9 cellular contexts compared by ENCODE assay signal in genomic region chr17:40095944-40096791, GRCh38. TPM values are rescaled to one million over a fixed set of nuclear protein-coding genes. Genes with fewer than 3 reads are reported as not detected.
DNase-seq lines count a peak whose midpoint lies in the region; ATAC-seq and TF ChIP-seq lines count a peak whose summit lies in the region.
"Had no signal": no experiment of that assay in that cellular context is flagged by ENCODE, and none has a peak within 500 bp of the region (broad histone marks: within the 10 kb centered on the region; RNA-seq: fewer than 3 reads in every experiment).

No MANE protein-coding gene starts in this region.

- DNase-seq in A172 (ENCODE audit: low spot score) (peak; percentile 46), right lobe of liver (peak in 1 of 3 donors; percentile 52), iPS-NIHi7 (ENCODE audit: extremely low spot score) (no peak), SIG-M5 treated with dmso at 0.1 percent for 504 hours (lab: John Stamatoyannopoulos, UW; ENCODE audit: unreplicated experiment) (no peak)
- peak; percentile 89 to 90 for DNase-seq in activated T-cell treated with anti-CD3 and anti-CD28 coated beads, Interleukin-2, amount 50 U/mL, for 72 hours
- peak; percentile 42 to 48 for DNase-seq in stimulated activated CD8-positive, alpha-beta memory T cell treated with anti-CD3 and anti-CD28 coated beads, Interleukin-7, amount 100 ng/mL, for 1 hour (ENCODE audit: low read depth in 2 of 2)

- WGBS in right lobe of liver (ENCODE audit: insufficient coverage, low coverage, low lambda C conversion rate, missing lambda C conversion rate), result 48% methylated on average over 9 of the region's 23 CpGs

- no peak overlapping the region for H3K4me3 ChIP-seq in right lobe of liver
- H3K4me3 ChIP-seq: cardiac muscle cell had no signal

- peak; percentile 48 for ATAC-seq in GM19452 (IDR thresholded peaks at IDR 0.05; ENCODE audit: unreplicated experiment)
- peak; percentile 39 for ATAC-seq in HG03575 (IDR thresholded peaks at IDR 0.05; ENCODE audit: extremely low read depth, insufficient number of reproducible peaks, low FRiP score, unreplicated experiment)
- ATAC-seq in activated T-cell treated with anti-CD3 and anti-CD28 coated beads, Interleukin-2, amount 50 U/mL, for 72 hours (replicated peaks in 1 of 2), result peak; percentile 81
- no peak for ATAC-seq in right lobe of liver

- H3K27me3 ChIP-seq in right lobe of liver, result no peaks in the 10 kb centered on the region
- H3K27me3 ChIP-seq: cardiac muscle cell had no signal

- H3K4me1 ChIP-seq in right lobe of liver, result peaks cover 2 to 42% (median 23%) of the 10 kb centered on the region in 4 donors

- H3K4me1 Mint-ChIP-seq in activated T-cell treated with anti-CD3 and anti-CD28 coated beads, Interleukin-2, amount 50 U/mL, for 72 hours (ENCODE audit: low read depth), result peaks cover 73% of the 10 kb centered on the region

- no peaks in the 10 kb centered on the region for H3K9me3 ChIP-seq in right lobe of liver

- TF ChIP-seq POLR2A in right lobe of liver (IDR thresholded peaks at IDR 0.05), result no peak

- H3K36me3 ChIP-seq in right lobe of liver, result peaks cover 0 to 49% (median 29%) of the 10 kb centered on the region in 4 donors

- no peaks in the 10 kb centered on the region for H3K9me3 Mint-ChIP-seq in activated T-cell treated with anti-CD3 and anti-CD28 coated beads, Interleukin-2, amount 50 U/mL, for 72 hours

- H3K27ac Mint-ChIP-seq in activated T-cell treated with anti-CD3 and anti-CD28 coated beads, Interleukin-2, amount 50 U/mL, for 72 hours, result peak overlapping the region; percentile 87

- no peaks in the 10 kb centered on the region for H3K27me3 Mint-ChIP-seq in activated T-cell treated with anti-CD3 and anti-CD28 coated beads, Interleukin-2, amount 50 U/mL, for 72 hours (ENCODE audit: low read depth)

- peak overlapping the region; percentile 90 to 95 (median 93) for H3K27ac ChIP-seq in right lobe of liver
- H3K27ac ChIP-seq: cardiac muscle cell had no signal

- intact Hi-C loops in right lobe of liver (cut with DNase I), result no loop called here

- TF ChIP-seq CTCF in right lobe of liver (IDR thresholded peaks at IDR 0.05), result no peak

- peaks cover 3 to 9% of the 10 kb centered on the region in 2 donors for H3K36me3 Mint-ChIP-seq in activated T-cell treated with anti-CD3 and anti-CD28 coated beads, Interleukin-2, amount 50 U/mL, for 72 hours (ENCODE audit: insufficient read depth in 2 of 2)

- peak overlapping the region; percentile 85 to 92 for H3K4me3 Mint-ChIP-seq in activated T-cell treated with anti-CD3 and anti-CD28 coated beads, Interleukin-2, amount 50 U/mL, for 72 hours

RNA-seq across cellular contexts. Expression of gene NR1D1, which starts 4.2 kb away (rescaled TPM):
- total RNA-seq in A172 (2014; rRNA removed; shearing (Covaris generic)), result 1.1 and 2.2 TPM in 2 replicates
- total RNA-seq in activated T-cell treated with anti-CD3 and anti-CD28 coated beads, Interleukin-2, amount 50 U/mL, for 72 hours, result 1 to 10 TPM; 4.5 to 6.3 TPM
- 10 to 100 TPM in 4 of 6 experiments, 1 to 10 TPM in 2; 6.9 to 29.8 (median 16.0) TPM for total RNA-seq in right lobe of liver

RNA-seq across cellular contexts. Expression of gene MSL1, which starts 25.6 kb away (rescaled TPM):
- total RNA-seq in A172 (2014; rRNA removed; shearing (Covaris generic)), result 61.3 and 64.3 TPM in 2 replicates
- 100 to 1,000 TPM; 115 to 121 TPM for total RNA-seq in activated T-cell treated with anti-CD3 and anti-CD28 coated beads, Interleukin-2, amount 50 U/mL, for 72 hours
- 10 to 100 TPM; 31.1 to 43.8 (median 36.0) TPM for total RNA-seq in right lobe of liver

RNA-seq across cellular contexts. Expression of gene THRA, which starts 33.4 kb away (rescaled TPM):
- 14.5 and 17.8 TPM in 2 replicates for total RNA-seq in A172 (2014; rRNA removed; shearing (Covaris generic))
- 10 to 100 TPM; 12.2 to 14.7 TPM for total RNA-seq in activated T-cell treated with anti-CD3 and anti-CD28 coated beads, Interleukin-2, amount 50 U/mL, for 72 hours
- total RNA-seq in right lobe of liver, result 1 to 10 TPM; 3.7 to 9.4 (median 7.7) TPM

RNA-seq across cellular contexts. Expression of gene MED24, which starts 42.0 kb away (rescaled TPM):
- 46.5 and 67.3 TPM in 2 replicates for total RNA-seq in A172 (2014; rRNA removed; shearing (Covaris generic))
- 10 to 100 TPM; 82.6 to 97.0 TPM for total RNA-seq in activated T-cell treated with anti-CD3 and anti-CD28 coated beads, Interleukin-2, amount 50 U/mL, for 72 hours
- 10 to 100 TPM; 29.0 to 38.2 (median 35.9) TPM for total RNA-seq in right lobe of liver

RNA-seq across cellular contexts. Expression of gene CASC3, which starts 44.2 kb away (rescaled TPM):
- total RNA-seq in A172 (2014; rRNA removed; shearing (Covaris generic)), result 44.5 and 50.1 TPM in 2 replicates
- 100 to 1,000 TPM; 106 to 144 TPM for total RNA-seq in activated T-cell treated with anti-CD3 and anti-CD28 coated beads, Interleukin-2, amount 50 U/mL, for 72 hours
- total RNA-seq in right lobe of liver, result 10 to 100 TPM; 19.6 to 31.5 (median 25.9) TPM

Comparison
In these comparisons a context has a peak if more than half of its experiments do, and no peak if none do; other contexts are left out.
1. DNase-seq: peak in A172 (single experiment), activated T-cell treated with anti-CD3 and anti-CD28 coated beads, Interleukin-2, amount 50 U/mL, for 72 hours (2 of 2) and stimulated activated CD8-positive, alpha-beta memory T cell treated with anti-CD3 and anti-CD28 coated beads, Interleukin-7, amount 100 ng/mL, for 1 hour (2 of 2); none in iPS-NIHi7 (single experiment) and SIG-M5 treated with dmso at 0.1 percent for 504 hours (single experiment).
2. ATAC-seq: peak in GM19452 (single experiment), HG03575 (single experiment) and activated T-cell treated with anti-CD3 and anti-CD28 coated beads, Interleukin-2, amount 50 U/mL, for 72 hours (2 of 2); none in right lobe of liver (0 of 4).